8 cellular contexts compared by ENCODE assay signal in the genomic region with DNA sequence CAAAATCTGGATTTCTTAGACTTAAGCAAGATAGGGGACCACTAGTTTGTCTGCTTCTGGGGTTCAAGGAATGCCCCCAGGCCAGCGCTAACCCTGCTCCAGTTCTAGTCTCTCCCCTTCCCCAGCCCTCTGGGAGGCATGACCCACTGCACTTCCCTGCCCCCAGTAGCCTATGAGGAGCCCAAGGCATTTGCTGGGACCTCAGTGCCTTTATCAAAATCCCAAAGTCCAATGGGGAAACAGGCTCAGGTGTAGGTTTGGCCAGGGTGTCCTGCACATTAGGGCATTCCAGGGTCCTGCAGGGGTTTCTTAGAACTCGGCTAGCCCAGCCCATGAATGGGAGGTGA. TPM values are rescaled to one million over a fixed set of nuclear protein-coding genes. Genes with fewer than 3 reads are reported as not detected.
A peak's percentile ranks its signal among the peaks of the same experiment; 100 is the strongest.
DNase-seq lines count a peak whose midpoint lies in the region; ATAC-seq and TF ChIP-seq lines count a peak whose summit lies in the region.

No MANE protein-coding gene starts in this region.

- peak overlapping the region; percentile 17 for H2AK5ac ChIP-seq in mesenchymal stem cell (ENCODE audit: low read length, severe bottlenecking)

- 69% methylated on average over 2 of the region's 2 CpGs for WGBS in mesenchymal stem cell

- no peaks in the 10 kb centered on the region for H3K9me3 Mint-ChIP-seq in activated T-cell treated with anti-CD3 and anti-CD28 coated beads, Interleukin-2, amount 50 U/mL, for 4 hours

- H3K27ac ChIP-seq in brain microvascular endothelial cell (peak overlapping the region; percentile 98), mesenchymal stem cell (ENCODE audit: low read length, poor library complexity, severe bottlenecking) (peak overlapping the region; percentile 36), tibial artery (peak overlapping the region; percentile 97 to 99)

- H3K4me3 Mint-ChIP-seq in activated T-cell treated with anti-CD3 and anti-CD28 coated beads, Interleukin-2, amount 50 U/mL, for 4 hours: peak overlapping the region; percentile 90

- peaks cover 36% of the 10 kb centered on the region for H3K4me1 ChIP-seq in mesenchymal stem cell (ENCODE audit: control insufficient read depth, insufficient read depth, low read depth, low read length)
- peaks cover 0 to 60% (median 48%) of the 10 kb centered on the region in 4 donors for H3K4me1 ChIP-seq in tibial artery

- peak overlapping the region in 1 of 2 experiments; percentile 1 for H3K23ac ChIP-seq in mesenchymal stem cell (ENCODE audit: low read length in 2 of 2)

- no peaks in the 10 kb centered on the region for H3K9me3 ChIP-seq in mesenchymal stem cell (ENCODE audit: control insufficient read depth, low read length)
- H3K9me3 ChIP-seq in tibial artery: no peaks in the 10 kb centered on the region

- H2BK120ac ChIP-seq in mesenchymal stem cell (ENCODE audit: low read depth, low read length): no peak overlapping the region

- peaks cover 63% of the 10 kb centered on the region for H3K4me1 Mint-ChIP-seq in activated T-cell treated with anti-CD3 and anti-CD28 coated beads, Interleukin-2, amount 50 U/mL, for 4 hours (ENCODE audit: low read depth)

- H2BK12ac ChIP-seq in mesenchymal stem cell (ENCODE audit: low read length in 2 of 2): peak overlapping the region in 1 of 2 experiments; percentile 90

- no peaks in the 10 kb centered on the region for H3K27me3 Mint-ChIP-seq in activated T-cell treated with anti-CD3 and anti-CD28 coated beads, Interleukin-2, amount 50 U/mL, for 4 hours (ENCODE audit: low read depth)

- H3K4ac ChIP-seq in mesenchymal stem cell (ENCODE audit: low read depth in 1 of 2, low read length in 2 of 2): peak overlapping the region; percentile 29 to 59

- TF ChIP-seq CTCF in brain microvascular endothelial cell (IDR thresholded peaks at IDR 0.05; ENCODE audit: low read depth, low read length, missing control alignments): no peak
- TF ChIP-seq CTCF in tibial artery (IDR thresholded peaks at IDR 0.05): no peak

- no peak for DNase-seq in activated T-cell treated with anti-CD3 and anti-CD28 coated beads, Interleukin-2, amount 50 U/mL, for 4 hours
- no peak for DNase-seq in activated T-cell treated with anti-CD3 and anti-CD28 coated beads for 4 hours
- no peak for DNase-seq in brain microvascular endothelial cell
- no peak for DNase-seq in mesenchymal stem cell
- DNase-seq in tibial artery: peak in 1 of 2 donors; percentile 63
- no peak for DNase-seq in HK-2 (ENCODE audit: unreplicated experiment)

- in situ Hi-C loops in brain microvascular endothelial cell (cut with HindIII; ENCODE audit: low pct_ligation_motif_present, low sequenced_read_pairs): no loop called here

- H3K79me1 ChIP-seq in mesenchymal stem cell (replicated peaks; ENCODE audit: low read length, poor library complexity, severe bottlenecking): no peaks in the 10 kb centered on the region

- H2BK15ac ChIP-seq in mesenchymal stem cell (ENCODE audit: low read depth, poor library complexity, severe bottlenecking): peak overlapping the region; percentile 29

- H3K4me2 ChIP-seq in mesenchymal stem cell (ENCODE audit: low read length, poor library complexity, severe bottlenecking): peak overlapping the region; percentile 81

- peaks cover 18% of the 10 kb centered on the region for H3K36me3 Mint-ChIP-seq in activated T-cell treated with anti-CD3 and anti-CD28 coated beads, Interleukin-2, amount 50 U/mL, for 4 hours (ENCODE audit: insufficient read depth)

- H3K9ac ChIP-seq in mesenchymal stem cell (ENCODE audit: low read length): peak overlapping the region; percentile 95

- intact Hi-C loops in tibial artery (cut with DNase I; ENCODE audit: low total_unique reads): loop anchor here (5.0 kb wide), 2 partner anchors 68 to 1547 kb away; a partner anchor contains a TSS

- no peaks in the 10 kb centered on the region for H3K36me3 ChIP-seq in brain microvascular endothelial cell (replicated peaks)
- H3K36me3 ChIP-seq in mesenchymal stem cell (ENCODE audit: control insufficient read depth in 1 of 2, insufficient read depth in 2 of 2, low read depth in 1 of 2, low read length in 2 of 2): peaks cover 3 to 10% of the 10 kb centered on the region in 2 experiments
- no peaks in the 10 kb centered on the region for H3K36me3 ChIP-seq in tibial artery

- no peak overlapping the region for H2BK5ac ChIP-seq in mesenchymal stem cell (ENCODE audit: low read depth, low read length, poor library complexity, severe bottlenecking)

- H3K27me3 ChIP-seq in brain microvascular endothelial cell (replicated peaks) (no peaks in the 10 kb centered on the region), mesenchymal stem cell (ENCODE audit: control insufficient read depth in 1 of 2, insufficient read depth in 1 of 2, low read length in 2 of 2) (no peaks in the 10 kb centered on the region), tibial artery (no peaks in the 10 kb centered on the region)

- H3K18ac ChIP-seq in mesenchymal stem cell (ENCODE audit: low read depth in 1 of 2, low read length in 2 of 2): peak overlapping the region; percentile 23 to 81

- H4K8ac ChIP-seq in mesenchymal stem cell (ENCODE audit: low read length): no peak overlapping the region

- H4K91ac ChIP-seq in mesenchymal stem cell (ENCODE audit: low read length): peak overlapping the region; percentile 52

- peak overlapping the region in 1 of 2 experiments; percentile 81 for H3K14ac ChIP-seq in mesenchymal stem cell (ENCODE audit: low read length in 2 of 2)

- ATAC-seq in activated T-cell treated with anti-CD3 and anti-CD28 coated beads, Interleukin-2, amount 50 U/mL, for 4 hours: no peak
- no peak for ATAC-seq in HG02884 (IDR thresholded peaks at IDR 0.05; ENCODE audit: unreplicated experiment)
- no peak for ATAC-seq in HG03025 (IDR thresholded peaks at IDR 0.05; ENCODE audit: low FRiP score, unreplicated experiment)

- no peak overlapping the region for H2AFZ ChIP-seq in mesenchymal stem cell (ENCODE audit: low read depth, low read length)

- H3K4me3 ChIP-seq in brain microvascular endothelial cell (ENCODE audit: low read depth, low read length): peak overlapping the region; percentile 85
- H3K4me3 ChIP-seq in mesenchymal stem cell (ENCODE audit: insufficient read depth in 1 of 2, low read depth in 1 of 2, low read length in 2 of 2): peak overlapping the region; percentile 5 to 84
- H3K4me3 ChIP-seq in tibial artery: peak overlapping the region; percentile 92 to 96

RNA-seq across cellular contexts. Expression of a gene that starts 1.2 kb away (rescaled TPM):
- total RNA-seq in activated T-cell treated with anti-CD3 and anti-CD28 coated beads, Interleukin-2, amount 50 U/mL, for 4 hours: 100 to 1,000 TPM; 110 to 143 (median 140) TPM
- polyA plus RNA-seq in mesenchymal stem cell (2013, experiment 1 of 2): 79.3 TPM
- 85.4 TPM for polyA plus RNA-seq in mesenchymal stem cell (2013, experiment 2 of 2)

RNA-seq across cellular contexts. Expression of a gene that starts 46.4 kb away (rescaled TPM):
- total RNA-seq in activated T-cell treated with anti-CD3 and anti-CD28 coated beads, Interleukin-2, amount 50 U/mL, for 4 hours: 100 to 1,000 TPM; 109 to 111 (median 111) TPM
- 52.8 TPM for polyA plus RNA-seq in mesenchymal stem cell (2013, experiment 1 of 2)
- polyA plus RNA-seq in mesenchymal stem cell (2013, experiment 2 of 2): 54.6 TPM

Comparison
In these comparisons a context has a peak if more than half of its experiments do, and no peak if none do; other contexts are left out.
1. H3K27ac ChIP-seq: peak in every context shown above with its lines; median percentile 98 in brain microvascular endothelial cell; 98 in tibial artery; 36 in mesenchymal stem cell.